ENCODE assay signal across 1 cellular context in the genomic region with DNA sequence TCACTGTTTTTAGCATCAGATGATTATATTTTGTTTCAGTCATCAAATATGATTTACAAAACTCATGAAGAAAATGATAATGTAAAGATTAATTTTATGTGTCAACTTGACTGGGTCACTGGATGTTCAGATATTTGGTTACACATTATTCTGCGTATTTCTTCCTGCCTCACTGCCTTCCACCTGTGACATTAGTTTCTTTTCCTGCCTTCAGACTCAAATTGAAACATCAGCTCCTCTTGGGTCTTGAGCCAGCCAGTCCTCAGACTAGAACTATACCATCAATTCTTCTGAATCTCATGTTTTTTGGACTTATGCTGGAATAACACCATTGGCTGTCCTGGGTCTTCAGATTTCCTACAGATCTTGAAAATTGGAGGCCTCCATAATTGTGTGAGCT.
TF ChIP-seq lines count a peak whose summit lies in the region.

No MANE protein-coding gene starts in this region.

TF ChIP-seq in GM12878, 131 proteins besides CTCF, POLR2A, EP300 and RAD21 (continued from another document):
- TF ChIP-seq, protein P1, sequence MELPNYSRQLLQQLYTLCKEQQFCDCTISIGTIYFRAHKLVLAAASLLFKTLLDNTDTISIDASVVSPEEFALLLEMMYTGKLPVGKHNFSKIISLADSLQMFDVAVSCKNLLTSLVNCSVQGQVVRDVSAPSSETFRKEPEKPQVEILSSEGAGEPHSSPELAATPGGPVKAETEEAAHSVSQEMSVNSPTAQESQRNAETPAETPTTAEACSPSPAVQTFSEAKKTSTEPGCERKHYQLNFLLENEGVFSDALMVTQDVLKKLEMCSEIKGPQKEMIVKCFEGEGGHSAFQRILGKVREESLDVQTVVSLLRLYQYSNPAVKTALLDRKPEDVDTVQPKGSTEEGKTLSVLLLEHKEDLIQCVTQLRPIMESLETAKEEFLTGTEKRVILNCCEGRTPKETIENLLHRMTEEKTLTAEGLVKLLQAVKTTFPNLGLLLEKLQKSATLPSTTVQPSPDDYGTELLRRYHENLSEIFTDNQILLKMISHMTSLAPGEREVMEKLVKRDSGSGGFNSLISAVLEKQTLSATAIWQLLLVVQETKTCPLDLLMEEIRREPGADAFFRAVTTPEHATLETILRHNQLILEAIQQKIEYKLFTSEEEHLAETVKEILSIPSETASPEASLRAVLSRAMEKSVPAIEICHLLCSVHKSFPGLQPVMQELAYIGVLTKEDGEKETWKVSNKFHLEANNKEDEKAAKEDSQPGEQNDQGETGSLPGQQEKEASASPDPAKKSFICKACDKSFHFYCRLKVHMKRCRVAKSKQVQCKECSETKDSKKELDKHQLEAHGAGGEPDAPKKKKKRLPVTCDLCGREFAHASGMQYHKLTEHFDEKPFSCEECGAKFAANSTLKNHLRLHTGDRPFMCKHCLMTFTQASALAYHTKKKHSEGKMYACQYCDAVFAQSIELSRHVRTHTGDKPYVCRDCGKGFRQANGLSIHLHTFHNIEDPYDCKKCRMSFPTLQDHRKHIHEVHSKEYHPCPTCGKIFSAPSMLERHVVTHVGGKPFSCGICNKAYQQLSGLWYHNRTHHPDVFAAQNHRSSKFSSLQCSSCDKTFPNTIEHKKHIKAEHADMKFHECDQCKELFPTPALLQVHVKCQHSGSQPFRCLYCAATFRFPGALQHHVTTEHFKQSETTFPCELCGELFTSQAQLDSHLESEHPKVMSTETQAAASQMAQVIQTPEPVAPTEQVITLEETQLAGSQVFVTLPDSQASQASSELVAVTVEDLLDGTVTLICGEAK (IDR thresholded peaks at IDR 0.05; ENCODE audit: borderline replicate concordance), result no peak
TF ChIP-seq in GM12878: peak in this region for 0.
